ENCODE assay signal across 29 cellular contexts in the genomic region with DNA sequence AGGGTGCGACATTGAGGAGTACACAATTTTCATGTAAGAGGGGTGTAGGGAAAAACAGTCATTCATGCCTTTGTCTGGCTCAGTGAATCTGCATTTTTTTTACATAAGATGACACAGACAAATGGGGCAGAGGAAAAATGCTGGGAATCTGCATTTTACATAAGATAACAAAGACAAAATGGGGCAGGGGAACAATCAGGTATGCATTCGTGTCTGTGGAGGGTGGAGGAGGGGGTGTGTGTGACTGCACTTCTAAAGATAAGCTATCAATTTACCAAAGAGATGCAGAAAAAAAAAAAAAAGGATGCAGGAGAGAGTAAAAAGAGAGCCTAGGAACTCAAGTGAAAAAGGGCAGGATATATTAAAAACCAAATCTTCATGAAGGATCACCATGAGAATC.
"Had no signal": no experiment of that assay in that cellular context is flagged by ENCODE, and none has a peak within 500 bp of the region (broad histone marks: within the 10 kb centered on the region; RNA-seq: fewer than 3 reads in every experiment).

No MANE protein-coding gene starts in this region.

- H3K36me3 ChIP-seq: ascending aorta, cardiac muscle cell, colonic mucosa, gastroesophageal sphincter, lower lobe of right lung, stomach, thyroid gland, upper lobe of right lung had no signal

- H3K4me1 ChIP-seq: ascending aorta, colonic mucosa, gastroesophageal sphincter, lower lobe of right lung, stomach, thyroid gland, upper lobe of right lung had no signal

- ATAC-seq: activated CD4-positive, CD25-positive, alpha-beta regulatory T cell treated with anti-CD3 and anti-CD28 coated beads, Interleukin-2, amount 50 U/mL, for 24 hours; gastroesophageal sphincter; left lobe of liver; lower lobe of right lung; natural killer cell; right cardiac atrium; stimulated activated naive B cell treated with anti-CD40 and anti-IgM and Interleukin-4, amounts not matched to agents 10 μg/mL and 1 μg/mL and 100 μg/mL, for 72 hours; upper lobe of right lung had no signal

- H3K9me3 ChIP-seq: ascending aorta, colonic mucosa, gastroesophageal sphincter, lower lobe of right lung, stomach, thyroid gland, upper lobe of right lung had no signal

- H3K27ac ChIP-seq: ascending aorta, cardiac muscle cell, colonic mucosa, gastroesophageal sphincter, lower lobe of right lung, stomach, thyroid gland, upper lobe of right lung, VCaP had no signal

- H3K9me3 Mint-ChIP-seq: activated naive CD4-positive, alpha-beta T cell treated with anti-CD3 and anti-CD28 coated beads for 36 hours; activated naive CD8-positive, alpha-beta T cell treated with anti-CD3 and anti-CD28 coated beads, Interleukin-2, amount 10 ng/mL, durations not matched to agents 7 days and 5 days; natural killer cell; stimulated activated naive B cell treated with anti-CD40 and anti-IgM and Interleukin-4, amounts not matched to agents 10 μg/mL and 1 μg/mL and 100 μg/mL, for 72 hours had no signal

- H3K27me3 ChIP-seq: ascending aorta, cardiac muscle cell, colonic mucosa, gastroesophageal sphincter, stomach, thyroid gland, upper lobe of right lung had no signal

- H3K27ac Mint-ChIP-seq: activated naive CD4-positive, alpha-beta T cell treated with anti-CD3 and anti-CD28 coated beads for 36 hours; activated naive CD8-positive, alpha-beta T cell treated with anti-CD3 and anti-CD28 coated beads, Interleukin-2, amount 10 ng/mL, durations not matched to agents 7 days and 5 days; brain; natural killer cell; stimulated activated naive B cell treated with anti-CD40 and anti-IgM and Interleukin-4, amounts not matched to agents 10 μg/mL and 1 μg/mL and 100 μg/mL, for 72 hours had no signal

- DNase-seq: activated CD4-positive, alpha-beta T cell treated with anti-CD3 and anti-CD28 coated beads for 48 hours; activated CD4-positive, alpha-beta T cell treated with anti-CD3 and anti-CD28 coated beads, Interleukin-2, amount 50 U/mL, for 48 hours; activated CD8-positive, alpha-beta memory T cell treated with anti-CD3 and anti-CD28 coated beads for 24 hours; activated effector memory CD4-positive, alpha-beta T cell treated with Interleukin-2 at 50 U/mL for 16 hours; activated naive CD4-positive, alpha-beta T cell treated with anti-CD3 and anti-CD28 coated beads for 36 hours; activated naive CD8-positive, alpha-beta T cell treated with anti-CD3 and anti-CD28 coated beads, Interleukin-2, amount 10 ng/mL, durations not matched to agents 7 days and 5 days; cerebellar nuclear complex; colonic mucosa; effector CD8-positive, alpha-beta T cell; hippocampal formation; kidney glomerular epithelial cell; lower lobe of right lung; mesenchymal stem cell; natural killer cell; posterior cingulate gyrus; right cardiac atrium; stimulated activated CD4-positive, alpha-beta T cell treated with anti-CD3 and anti-CD28 coated beads, Interleukin-15, amount 100 ng/mL, for 24 hours; stimulated activated CD4-positive, alpha-beta T cell treated with anti-CD3 and anti-CD28 coated beads, Interleukin-2, amount 100 ng/mL, for 24 hours; stimulated activated naive B cell treated with anti-CD40 and anti-IgM and Interleukin-4, amounts not matched to agents 10 μg/mL and 1 μg/mL and 100 μg/mL, for 72 hours; stomach; thyroid gland; upper lobe of right lung had no signal

- H3K36me3 Mint-ChIP-seq: activated naive CD8-positive, alpha-beta T cell treated with anti-CD3 and anti-CD28 coated beads, Interleukin-2, amount 10 ng/mL, durations not matched to agents 7 days and 5 days; brain; natural killer cell; stimulated activated naive B cell treated with anti-CD40 and anti-IgM and Interleukin-4, amounts not matched to agents 10 μg/mL and 1 μg/mL and 100 μg/mL, for 72 hours had no signal

- H3K4me3 Mint-ChIP-seq: activated naive CD4-positive, alpha-beta T cell treated with anti-CD3 and anti-CD28 coated beads for 36 hours; activated naive CD8-positive, alpha-beta T cell treated with anti-CD3 and anti-CD28 coated beads, Interleukin-2, amount 10 ng/mL, durations not matched to agents 7 days and 5 days; brain; natural killer cell; stimulated activated naive B cell treated with anti-CD40 and anti-IgM and Interleukin-4, amounts not matched to agents 10 μg/mL and 1 μg/mL and 100 μg/mL, for 72 hours had no signal

- H3K27me3 Mint-ChIP-seq: activated naive CD8-positive, alpha-beta T cell treated with anti-CD3 and anti-CD28 coated beads, Interleukin-2, amount 10 ng/mL, durations not matched to agents 7 days and 5 days had no signal

- H3K4me3 ChIP-seq: ascending aorta, cardiac muscle cell, colonic mucosa, gastroesophageal sphincter, lower lobe of right lung, stomach, thyroid gland, upper lobe of right lung had no signal
